Comparison of ENCODE assay signal across 1 cellular context in the genomic region with DNA sequence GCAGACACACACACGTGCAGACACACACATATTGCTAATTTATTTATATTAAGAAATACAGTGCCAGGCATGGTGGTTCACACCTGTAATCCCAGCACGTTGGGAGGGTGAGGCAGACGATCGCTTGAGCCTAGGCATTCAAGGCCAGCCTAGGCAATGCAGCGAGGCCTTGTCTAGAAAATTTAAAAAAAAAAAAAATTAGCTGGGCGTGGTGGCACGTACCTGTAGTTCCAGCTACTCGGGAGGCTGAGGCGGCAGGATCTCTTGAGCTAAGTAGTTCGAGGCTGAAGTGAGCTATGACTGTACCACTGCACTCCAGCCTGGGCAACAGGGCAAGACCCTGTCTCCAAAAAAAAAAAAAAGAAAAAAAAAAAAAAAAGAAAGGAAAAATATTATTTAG.
TF ChIP-seq lines count a peak whose summit lies in the region.

No MANE protein-coding gene starts in this region.

TF ChIP-seq in H1, 55 proteins besides CTCF, POLR2A, EP300 and RAD21:
- TF ChIP-seq SRF (IDR thresholded peaks at IDR 0.05; ENCODE audit: low read depth, low read length), result no peak
- no peak for TF ChIP-seq CBX5 (IDR thresholded peaks at IDR 0.05; ENCODE audit: low read depth, low read length)
- TF ChIP-seq NRF1 (IDR thresholded peaks at IDR 0.05; ENCODE audit: low read depth, low read length), result no peak
- TF ChIP-seq TEAD4 (IDR thresholded peaks at IDR 0.05; ENCODE audit: low read depth, low read length), result no peak
- no peak for TF ChIP-seq BACH1 (IDR thresholded peaks at IDR 0.05; ENCODE audit: low read length)
- no peak for TF ChIP-seq KDM4A (IDR thresholded peaks at IDR 0.05; ENCODE audit: low read depth, low read length, severe bottlenecking)
- no peak for TF ChIP-seq RBBP5 (IDR thresholded peaks at IDR 0.05; ENCODE audit: borderline replicate concordance, low read depth, low read length)
- no peak for TF ChIP-seq PHF8 (conservative IDR thresholded peaks at IDR 0.05; ENCODE audit: low read depth, low read length)
- no peak for TF ChIP-seq POU5F1 (IDR thresholded peaks at IDR 0.05; ENCODE audit: low read depth, low read length)
- no peak for TF ChIP-seq SP4 (IDR thresholded peaks at IDR 0.05; ENCODE audit: low read length)
- no peak for TF ChIP-seq CTBP2 (IDR thresholded peaks at IDR 0.05; ENCODE audit: borderline replicate concordance, insufficient read depth, insufficient read length, low read length)
- no peak for TF ChIP-seq NANOG (IDR thresholded peaks at IDR 0.05; ENCODE audit: insufficient read depth, low read depth, low read length, poor library complexity, severe bottlenecking)
- no peak for TF ChIP-seq SIX5 (IDR thresholded peaks at IDR 0.05; ENCODE audit: low read depth, low read length)
- no peak for TF ChIP-seq RXRA (IDR thresholded peaks at IDR 0.05; ENCODE audit: insufficient read depth, low read depth, low read length)
